ENCODE assay signal across 14 cellular contexts in genomic region chr7:23275906-23276305, GRCh38. TPM values are rescaled to one million over a fixed set of nuclear protein-coding genes. Genes with fewer than 3 reads are reported as not detected.
"Had no signal": no experiment of that assay in that cellular context is flagged by ENCODE, and none has a peak within 500 bp of the region (broad histone marks: within the 10 kb centered on the region; RNA-seq: fewer than 3 reads in every experiment).

No MANE protein-coding gene starts in this region.

- H3K27me3 ChIP-seq: gastrocnemius medialis, heart left ventricle had no signal

- H3K9me3 ChIP-seq: gastrocnemius medialis, heart left ventricle had no signal

- ATAC-seq: activated T-helper 17 cell treated with anti-CD3 and anti-CD28 coated beads, Interleukin-2, amount 50 U/mL, for 72 hours; effector memory CD8-positive, alpha-beta T cell; gastrocnemius medialis; heart left ventricle; natural killer cell treated with Interleukin-12 subunit alpha and Interleukin-12 subunit beta and Interleukin-15 and Interleukin-18, amount 100 ng/mL, for 72 hours; stimulated activated effector memory CD8-positive, alpha-beta T cell treated with anti-CD3 and anti-CD28 coated beads, Interleukin-12 subunit alpha, Interleukin-12 subunit beta, amount 100 ng/mL, for 72 hours had no signal

- DNase-seq: activated CD4-positive, alpha-beta T cell treated with anti-CD3 and anti-CD28 coated beads, Interleukin-2, amount 50 U/mL, for 48 hours; activated naive CD4-positive, alpha-beta T cell treated with Interleukin-2 at 50 U/mL for 16 hours; anterior cingulate cortex; brain microvascular endothelial cell; effector memory CD8-positive, alpha-beta T cell; gastrocnemius medialis; heart left ventricle; immature natural killer cell; nucleus accumbens; WERI-Rb-1 had no signal

- H3K36me3 ChIP-seq: brain microvascular endothelial cell, gastrocnemius medialis, WERI-Rb-1 had no signal

- H3K4me3 ChIP-seq: gastrocnemius medialis, heart left ventricle had no signal

- H3K27ac ChIP-seq: brain microvascular endothelial cell, epithelial cell of prostate, gastrocnemius medialis, heart left ventricle, WERI-Rb-1 had no signal

RNA-seq across cellular contexts. Expression of gene GPNMB, which starts 29.3 kb away (rescaled TPM):
- total RNA-seq: natural killer cell treated with Interleukin-12 subunit alpha and Interleukin-12 subunit beta and Interleukin-15 and Interleukin-18, amount 100 ng/mL, for 72 hours had no signal
- polyA plus RNA-seq: immature natural killer cell had no signal
